Comparison of ENCODE assay signal across 13 cellular contexts in the genomic region with DNA sequence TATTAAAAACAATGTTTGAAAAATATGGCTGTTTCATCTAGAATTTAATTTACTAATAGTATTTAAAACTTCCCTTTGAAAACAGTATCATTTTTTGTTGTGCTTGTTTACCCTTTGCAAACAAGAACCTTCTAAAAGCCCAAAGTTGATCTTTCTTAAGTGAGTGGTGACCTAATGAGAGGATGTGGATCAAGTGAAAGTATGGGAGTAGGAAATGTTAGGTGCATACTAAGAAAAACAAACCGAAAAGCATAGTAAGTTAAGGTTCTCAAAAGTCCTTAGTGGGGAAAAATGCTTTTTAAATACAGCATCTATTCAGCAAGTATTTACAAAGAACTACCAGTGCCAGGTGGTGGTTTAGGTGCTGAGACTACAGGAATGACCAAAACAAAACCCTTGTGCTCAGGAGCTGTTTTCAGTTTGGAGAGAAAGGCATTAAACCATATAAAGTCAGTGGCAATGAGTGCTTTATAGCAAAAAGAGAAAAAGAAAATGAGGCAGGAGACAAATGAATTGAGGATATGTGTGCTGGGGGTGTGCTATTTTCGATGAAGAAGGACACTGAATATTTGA. TPM values are rescaled to one million over a fixed set of nuclear protein-coding genes. Genes with fewer than 3 reads are reported as not detected.
DNase-seq lines count a peak whose midpoint lies in the region; ATAC-seq and TF ChIP-seq lines count a peak whose summit lies in the region.
"Had no signal": no experiment of that assay in that cellular context is flagged by ENCODE, and none has a peak within 500 bp of the region (broad histone marks: within the 10 kb centered on the region; RNA-seq: fewer than 3 reads in every experiment).

No MANE protein-coding gene starts in this region.

- no peak overlapping the region for H3K4ac ChIP-seq in H9 (ENCODE audit: low read depth, low read length)

- H3K4me1 Mint-ChIP-seq in H9 (peaks cover 16 to 19% of the 10 kb centered on the region in 2 experiments), T-helper 17 cell (peaks cover 23% of the 10 kb centered on the region), nephron progenitor cell (peaks cover 13% of the 10 kb centered on the region)

- H2AK5ac ChIP-seq in H9 (ENCODE audit: insufficient read length, low read length): no peak overlapping the region

- H3K4me3 Mint-ChIP-seq in H9 (no peak overlapping the region), T-helper 17 cell (peak overlapping the region; percentile 63), nephron progenitor cell (no peak overlapping the region)

- H2BK20ac ChIP-seq in H9 (ENCODE audit: low read depth, low read length, poor library complexity, severe bottlenecking): no peak overlapping the region

- H2BK15ac ChIP-seq in H9 (ENCODE audit: low read depth, low read length): no peak overlapping the region

- no peak overlapping the region for H2AFZ ChIP-seq in H9 (ENCODE audit: low read length)

- no peak overlapping the region for H3K56ac ChIP-seq in H9 (ENCODE audit: insufficient read length, low read depth, low read length)

- no peak overlapping the region for H3K4me2 ChIP-seq in H9 (ENCODE audit: insufficient read depth, insufficient read length, low read length)

- no peak overlapping the region for H3K23ac ChIP-seq in H9 (ENCODE audit: insufficient read length, low read depth, low read length)

- ATAC-seq in GM18868 (IDR thresholded peaks at IDR 0.05; ENCODE audit: unreplicated experiment) (peak; percentile 32), T-helper 17 cell (no peak)

- H3K9me3 ChIP-seq in H9 (ENCODE audit: control insufficient read depth, low read depth, low read length) (no peaks in the 10 kb centered on the region), T-helper 17 cell (ENCODE audit: control insufficient read depth, low read length, poor library complexity, severe bottlenecking) (no peaks in the 10 kb centered on the region)
- H3K9me3 ChIP-seq: heart right ventricle had no signal

- no peaks in the 10 kb centered on the region for H3K79me2 ChIP-seq in H9 (ENCODE audit: insufficient read depth, low read length)

- DNase-seq in H9: no peak
- no peak for DNase-seq in T-helper 17 cell
- DNase-seq in nephron progenitor cell: no peak
- no peak for DNase-seq in DMS153 treated with DMSO at 0.1 percent for 48 hours (lab: John Stamatoyannopoulos, UW; ENCODE audit: unreplicated experiment)
- DNase-seq in ureter (ENCODE audit: low spot score): no peak
- DNase-seq in COLO668 (lab: John Stamatoyannopoulos, UW; ENCODE audit: unreplicated experiment): no peak
- DNase-seq in DMS53 treated with DMSO at 0.1 percent for 48 hours (lab: John Stamatoyannopoulos, UW; ENCODE audit: unreplicated experiment): no peak
- DNase-seq: DND-41; dorsolateral prefrontal cortex; heart right ventricle; midbrain; stimulated activated naive CD4-positive, alpha-beta T cell had no signal

- no peaks in the 10 kb centered on the region for H3K27me3 Mint-ChIP-seq in H9 (ENCODE audit: low read depth)
- H3K27me3 Mint-ChIP-seq in T-helper 17 cell: no peaks in the 10 kb centered on the region
- no peaks in the 10 kb centered on the region for H3K27me3 Mint-ChIP-seq in nephron progenitor cell (ENCODE audit: low read depth, poor library complexity)

- no peaks in the 10 kb centered on the region for H4K20me1 ChIP-seq in H9 (ENCODE audit: control insufficient read depth, insufficient read depth, insufficient read length)

- H3K4me1 ChIP-seq in H9 (ENCODE audit: insufficient read depth, low read length): peaks cover 1% of the 10 kb centered on the region; the same call in 1 of the 2 replicates

- H2BK120ac ChIP-seq in H9 (ENCODE audit: low read depth, low read length, poor library complexity, severe bottlenecking): no peak overlapping the region

- H3K27ac Mint-ChIP-seq in H9 (peak overlapping the region; percentile 2 to 90 (median 65); a peak in 5 of 7 replicates), T-helper 17 cell (peak overlapping the region; percentile 72), nephron progenitor cell (peak overlapping the region; percentile 64)

- no peak overlapping the region for H4K8ac ChIP-seq in H9 (replicated peaks; ENCODE audit: insufficient read length, low read depth, low read length)

- H4K91ac ChIP-seq in H9 (ENCODE audit: insufficient read length, low read depth, low read length): no peak overlapping the region

- no peaks in the 10 kb centered on the region for H3K79me1 ChIP-seq in H9 (ENCODE audit: insufficient read depth, low read depth, low read length, poor library complexity, severe bottlenecking)

- no peak overlapping the region for H3K14ac ChIP-seq in H9 (ENCODE audit: insufficient read depth, low read length)

- no peak overlapping the region for H2BK5ac ChIP-seq in H9 (ENCODE audit: insufficient read length, low read length)

- no CpG with 5 or more reads among the region's 2 CpGs for WGBS in H9 (ENCODE audit: extremely low coverage, insufficient read length, low lambda C conversion rate)

- no peak overlapping the region for H3K18ac ChIP-seq in H9 (ENCODE audit: insufficient read length, low read depth, low read length)

- no peak overlapping the region for H3T11ph ChIP-seq in H9 (ENCODE audit: low read length)

- no peak overlapping the region for H4K5ac ChIP-seq in H9 (ENCODE audit: insufficient read length, low read depth, low read length)

- H2BK12ac ChIP-seq in H9 (ENCODE audit: insufficient read length, low read depth, low read length): no peak overlapping the region

- H3K36me3 Mint-ChIP-seq in H9 (ENCODE audit: insufficient read depth in 1 of 3, low read depth in 3 of 3) (peaks cover 21 to 33% (median 28%) of the 10 kb centered on the region in 3 experiments), T-helper 17 cell (ENCODE audit: low read depth) (peaks cover 5% of the 10 kb centered on the region), nephron progenitor cell (ENCODE audit: low read depth) (peaks cover 57% of the 10 kb centered on the region)

- TF ChIP-seq CTCF in H9 (conservative IDR thresholded peaks at IDR 0.05) (no peak), nephron progenitor cell (IDR thresholded peaks at IDR 0.05) (no peak)

- no peak overlapping the region for H3K9ac ChIP-seq in H9 (ENCODE audit: extremely low read depth, insufficient read length, low read length)

- no peaks in the 10 kb centered on the region for H3K23me2 ChIP-seq in H9 (ENCODE audit: insufficient read length, low read depth, low read length, poor library complexity, severe bottlenecking)

- H3K27me3 ChIP-seq in H9 (ENCODE audit: insufficient read depth, low read length): no peaks in the 10 kb centered on the region
- H3K27me3 ChIP-seq: dorsolateral prefrontal cortex, heart right ventricle had no signal

- H3K27ac ChIP-seq in H9 (ENCODE audit: insufficient read length, low read depth, low read length): no peak overlapping the region

- H3K9me3 Mint-ChIP-seq in H9: no peaks in the 10 kb centered on the region
- no peaks in the 10 kb centered on the region for H3K9me3 Mint-ChIP-seq in nephron progenitor cell

RNA-seq across cellular contexts. Expression of gene RNF146, which starts 23.8 kb away (rescaled TPM):
- 20.4 and 21.8 TPM in 2 replicates for total RNA-seq in H9 (2021)
- total RNA-seq in T-helper 17 cell: 10 to 100 TPM; 14.6 to 14.8 TPM
- total RNA-seq in ureter: 36.5 TPM

RNA-seq across cellular contexts. Expression of gene ECHDC1, which starts 52.9 kb away (rescaled TPM):
- total RNA-seq in H9 (2021) (47.8 and 49.8 TPM in 2 replicates), T-helper 17 cell (10 to 100 TPM; 17.7 to 20.4 TPM), ureter (63.1 TPM)
